ENCODE assay signal across 9 cellular contexts in genomic region chr7:44045226-44046014, GRCh38. TPM values are rescaled to one million over a fixed set of nuclear protein-coding genes. Genes with fewer than 3 reads are reported as not detected.
DNase-seq lines count a peak whose midpoint lies in the region; ATAC-seq and TF ChIP-seq lines count a peak whose summit lies in the region.
"Had no signal": no experiment of that assay in that cellular context is flagged by ENCODE, and none has a peak within 500 bp of the region (broad histone marks: within the 10 kb centered on the region; RNA-seq: fewer than 3 reads in every experiment).

No MANE protein-coding gene starts in this region.

- DNase-seq in Calu3 (no peak), transverse colon (no peak), NCI-H1930 (lab: John Stamatoyannopoulos, UW) (no peak), hypothalamus (lab: John Stamatoyannopoulos, UW) (no peak)

- 31% methylated on average over 15 of the region's 15 CpGs for WGBS in liver
- WGBS in transverse colon (ENCODE audit: low coverage in 1 of 2), 2 donors: 27% methylated on average over 14 of the region's 15 CpGs; no CpG with 5 or more reads in 1 of the 2 donors

- in situ Hi-C loops in transverse colon (cut with MboI; ENCODE audit: low pct_ligation_motif_present in 1 of 4, low pct_unique_long_range_greater_than_20kb in 1 of 4, low sequenced_read_pairs in 3 of 4): no loop called here

- H3K9me3 ChIP-seq in HUES48 (ENCODE audit: control insufficient read depth, insufficient read depth, low read length) (no peaks in the 10 kb centered on the region), liver (ENCODE audit: control insufficient read depth in 4 of 4, low read length in 3 of 4) (no peaks in the 10 kb centered on the region), transverse colon (no peaks in the 10 kb centered on the region)

- intact Hi-C loops in Calu3 (cut with micrococcal nuclease; ENCODE audit: unreplicated experiment) (loop anchor here (5.0 kb wide), 1 partner anchor 77 kb away; the partner anchor contains the start of gene POLD2), transverse colon (cut with DNase I; ENCODE audit: low total_unique reads) (no loop called here)

- ATAC-seq in GM19455 (IDR thresholded peaks at IDR 0.05; ENCODE audit: unreplicated experiment): no peak

- no peak for TF ChIP-seq POLR2A in transverse colon (IDR thresholded peaks at IDR 0.05)

- H3K4me1 Mint-ChIP-seq in Calu3 (ENCODE audit: low read depth, unreplicated experiment): peaks cover 68% of the 10 kb centered on the region

- no peak for TF ChIP-seq RAD21 in liver (IDR thresholded peaks at IDR 0.05)

- TSS peak; percentile 31 for BruUV-seq in Calu3 (replicated peaks; lab: Mats Ljungman, UMichigan)

- peaks cover 4% of the 10 kb centered on the region; the same call in 1 of the 2 replicates for H3K4me1 ChIP-seq in HUES48 (ENCODE audit: control insufficient read depth, insufficient read depth, low read length)
- H3K4me1 ChIP-seq in liver (ENCODE audit: control insufficient read depth in 4 of 4, insufficient read depth in 4 of 4, low read length in 3 of 4): peaks cover 12 to 31% (median 23%) of the 10 kb centered on the region in 4 donors
- peaks cover 15 to 44% (median 30%) of the 10 kb centered on the region in 4 donors for H3K4me1 ChIP-seq in transverse colon

- CTCF ChIA-PET in Calu3 (lab: Charles Lee): no interaction called here

- H3K27me3 Mint-ChIP-seq in Calu3 (ENCODE audit: unreplicated experiment): no peaks in the 10 kb centered on the region

- H3K27me3 ChIP-seq in HUES48 (ENCODE audit: control insufficient read depth, insufficient read depth, low read length) (no peaks in the 10 kb centered on the region; the same call in none of the 2 replicates), liver (ENCODE audit: control insufficient read depth in 4 of 4, insufficient read depth in 4 of 4, low read length in 3 of 4) (no peaks in the 10 kb centered on the region), transverse colon (no peaks in the 10 kb centered on the region)

- H3K9me3 Mint-ChIP-seq in Calu3 (ENCODE audit: low read depth, unreplicated experiment): no peaks in the 10 kb centered on the region

- TF ChIP-seq EP300 in transverse colon (IDR thresholded peaks at IDR 0.05; ENCODE audit: low read depth): no peak

- H3K36me3 ChIP-seq in HUES48 (ENCODE audit: control insufficient read depth, insufficient read depth, low read length) (peaks cover 19% of the 10 kb centered on the region), liver (ENCODE audit: control insufficient read depth in 4 of 4, insufficient read depth in 3 of 4, low read depth in 1 of 4, low read length in 3 of 4) (peaks cover 0 to 8% (median 5%) of the 10 kb centered on the region in 4 donors), transverse colon (peaks cover 0 to 4% (median 0%) of the 10 kb centered on the region in 4 donors)

- H3K27ac ChIP-seq in HUES48 (ENCODE audit: low read depth, low read length) (peak overlapping the region; percentile 72), angular gyrus (ENCODE audit: low read depth, low read length) (peak overlapping the region; percentile 82), liver (ENCODE audit: low read depth in 1 of 2, low read length in 2 of 2) (peak overlapping the region; percentile 88 to 91), transverse colon (peak overlapping the region; percentile 90 to 95 (median 94))

- H3K36me3 Mint-ChIP-seq in Calu3 (ENCODE audit: insufficient read depth, unreplicated experiment): peaks cover 58% of the 10 kb centered on the region

- TF ChIP-seq CTCF in Calu3 (IDR thresholded peaks at IDR 0.05; ENCODE audit: unreplicated experiment) (no peak), liver (IDR thresholded peaks at IDR 0.05; ENCODE audit: low read depth, low read length, missing input control) (no peak), transverse colon (IDR thresholded peaks at IDR 0.05) (no peak)

- peak overlapping the region; percentile 48 for H3K9ac ChIP-seq in HUES48 (ENCODE audit: low read depth, low read length)
- peak overlapping the region; percentile 77 to 95 for H3K9ac ChIP-seq in liver (ENCODE audit: low read depth in 1 of 2, low read length in 2 of 2)

- H3K4me3 ChIP-seq in HUES48 (ENCODE audit: low read depth, low read length) (peak overlapping the region; percentile 78), liver (ENCODE audit: low read depth in 1 of 3, low read length in 3 of 3) (peak overlapping the region; percentile 74 to 96 (median 87)), transverse colon (peak overlapping the region; percentile 80 to 94 (median 83))

- peak overlapping the region; percentile 84 for H3K4me3 Mint-ChIP-seq in Calu3 (ENCODE audit: low read depth, unreplicated experiment)

- peak overlapping the region; percentile 57 for H3K27ac Mint-ChIP-seq in Calu3 (ENCODE audit: unreplicated experiment)

TF ChIP-seq in liver, 16 proteins besides CTCF, POLR2A, EP300 and RAD21:
- TF ChIP-seq MAX (IDR thresholded peaks at IDR 0.05) (no peak), ZBTB33 (IDR thresholded peaks at IDR 0.05) (no peak), SP1 (IDR thresholded peaks at IDR 0.05) (no peak), JUND (IDR thresholded peaks at IDR 0.05) (no peak), FOXA2 (IDR thresholded peaks at IDR 0.05) (no peak), YY1 (IDR thresholded peaks at IDR 0.05) (no peak), RXRA (IDR thresholded peaks at IDR 0.05) (no peak), HNF4A (conservative IDR thresholded peaks at IDR 0.05) (no peak), HNF4G (IDR thresholded peaks at IDR 0.05) (no peak), REST (IDR thresholded peaks at IDR 0.05) (no peak), NR2F2 (IDR thresholded peaks at IDR 0.05) (no peak), ATF3 (IDR thresholded peaks at IDR 0.05) (no peak), EGR1 (IDR thresholded peaks at IDR 0.05; ENCODE audit: low read depth in 2 of 2) (no peak), GABPA (IDR thresholded peaks at IDR 0.05 in 1 of 2, conservative IDR thresholded peaks at IDR 0.05 in 1 of 2) (no peak), TAF1 (conservative IDR thresholded peaks at IDR 0.05) (no peak), FOXA1 (IDR thresholded peaks at IDR 0.05) (no peak)

RNA-seq across cellular contexts. Expression of gene DBNL, which starts 0.9 kb away (rescaled TPM):
- 164 and 180 TPM in 2 replicates for total RNA-seq in Calu3 (2022)
- total RNA-seq in liver: 10 to 100 TPM; 47.3 to 60.2 TPM
- polyA plus RNA-seq in liver: 10 to 100 TPM; 26.1 to 35.6 TPM
- 100 to 1,000 TPM in 3 of 4 donors, 10 to 100 TPM in 1; 97.5 to 184 (median 137) TPM for total RNA-seq in transverse colon

RNA-seq across cellular contexts. Expression of gene PGAM2, which starts 19.9 kb away (rescaled TPM):
- 0.87 TPM in 1 of 2 replicates, not detected in the other for total RNA-seq in Calu3 (2022)
- 1 to 10 TPM in 1 of 2 donors, under 1 TPM in 1; 0.42 to 2.3 TPM for total RNA-seq in liver
- polyA plus RNA-seq in liver: under 1 TPM; 0.13 to 0.56 TPM
- total RNA-seq in transverse colon: 1 to 10 TPM in 1 of 4 donors, not detected in 3; 9.7 TPM
- total RNA-seq: HT1080 had no signal

RNA-seq across cellular contexts. Expression of gene POLM, which starts 36.9 kb away (rescaled TPM):
- total RNA-seq in Calu3 (2022): 44.2 and 57.9 TPM in 2 replicates
- 10 to 100 TPM in 1 of 2 donors, 1 to 10 TPM in 1; 6.9 to 24.0 TPM for total RNA-seq in liver
- 1 to 10 TPM; 9.1 to 9.4 TPM for polyA plus RNA-seq in liver
- 100 to 1,000 TPM in 2 of 4 donors, 10 to 100 TPM in 2; 54.3 to 340 (median 81.1) TPM for total RNA-seq in transverse colon

RNA-seq across cellular contexts. Expression of gene SPDYE1, which starts 47.7 kb away (rescaled TPM):
- total RNA-seq in Calu3 (2022) (not detected in 2 replicates), liver (not detected), transverse colon (not detected)
- polyA plus RNA-seq in liver: under 1 TPM in 1 of 2 donors, not detected in 1; 0.71 TPM
- total RNA-seq: HT1080 had no signal

RNA-seq across cellular contexts. Expression of gene AEBP1, which starts 58.7 kb away (rescaled TPM):
- total RNA-seq in Calu3 (2022) (not detected in 2 replicates), liver (10 to 100 TPM in 1 of 2 donors, 1 to 10 TPM in 1; 3.4 to 13.3 TPM), transverse colon (100 to 1,000 TPM in 1 of 4 donors, 10 to 100 TPM in 3; 33.9 to 151 (median 89.0) TPM)
- 10 to 100 TPM in 1 of 2 donors, 1 to 10 TPM in 1; 3.8 to 11.5 TPM for polyA plus RNA-seq in liver
- total RNA-seq: HT1080 had no signal
